8 cellular contexts compared by ENCODE assay signal in genomic region chr17:42019509-42020404, GRCh38. TPM values are rescaled to one million over a fixed set of nuclear protein-coding genes. Genes with fewer than 3 reads are reported as not detected.
DNase-seq lines count a peak whose midpoint lies in the region; ATAC-seq and TF ChIP-seq lines count a peak whose summit lies in the region.

Gene NKIRAS2, plus strand, starts transcription at chr17:42020090. Its CDS starts 1,488 bp downstream, at chr17:42021578.

- peak within 1 kb of the TSS; percentile 65 for H3K4ac ChIP-seq in IMR-90 (ENCODE audit: low read depth, low read length)

- peak within 1 kb of the TSS; percentile 71 for H3K14ac ChIP-seq in IMR-90 (replicated peaks; ENCODE audit: low read depth, low read length)

- H3K4me1 ChIP-seq in CD4-positive, alpha-beta memory T cell (ENCODE audit: insufficient read depth, low read length), result peaks cover 54% of the 10 kb centered on the region
- H3K4me1 ChIP-seq in IMR-90 (ENCODE audit: control insufficient read depth, insufficient read depth, low read length) (peaks cover 3% of the 10 kb centered on the region; the same call in 1 of the 2 replicates), OCI-LY3 (ENCODE audit: low read length) (peaks cover 43% of the 10 kb centered on the region)

- peak within 1 kb of the TSS; percentile 49 for H2BK5ac ChIP-seq in IMR-90 (ENCODE audit: low read depth, low read length, poor library complexity, severe bottlenecking)

- H4K8ac ChIP-seq in IMR-90 (ENCODE audit: low read depth in 2 of 2, low read length in 2 of 2), result peak within 1 kb of the TSS; percentile 88 to 90

- peak; percentile 88 for TF ChIP-seq CTCF in IMR-90 (conservative IDR thresholded peaks at IDR 0.05; ENCODE audit: low read depth, low read length)
- TF ChIP-seq CTCF in OCI-LY3 (IDR thresholded peaks at IDR 0.05; ENCODE audit: low read depth, low read length), result peak; percentile 72
- peak; percentile 77 for TF ChIP-seq CTCF in epithelial cell of esophagus (IDR thresholded peaks at IDR 0.05; ENCODE audit: insufficient read depth, low read depth, low read length, missing control alignments)

- H2BK20ac ChIP-seq in IMR-90 (ENCODE audit: low read depth, low read length), result no peak within 1 kb of the TSS

- peak within 1 kb of the TSS; percentile 79 for H4K5ac ChIP-seq in IMR-90 (ENCODE audit: low read depth, low read length)

- no peak within 1 kb of the TSS; the same call in 1 of the 2 replicates for H3K18ac ChIP-seq in IMR-90 (ENCODE audit: low read depth, low read length)

- H3K27me3 Mint-ChIP-seq in CD4-positive, alpha-beta memory T cell, result no peaks in the 10 kb centered on the region

- peak; percentile 90 to 96 (median 90) for DNase-seq in CD4-positive, alpha-beta memory T cell
- peak; percentile 85 for DNase-seq in IMR-90
- peak; percentile 88 for DNase-seq in activated T-cell treated with anti-CD3 and anti-CD28 coated beads for 1 hour (ENCODE audit: low read depth)
- peak; percentile 96 for DNase-seq in epithelial cell of esophagus (ENCODE audit: low read depth)
- peak; percentile 95 for DNase-seq in mucosa of gallbladder (ENCODE audit: low spot score)
- peak; percentile 93 for DNase-seq in stimulated activated CD8-positive, alpha-beta memory T cell treated with anti-CD3 and anti-CD28 coated beads, Interleukin-4, amount 100 ng/mL, for 24 hours (ENCODE audit: low read depth)

- H3K36me3 ChIP-seq in CD4-positive, alpha-beta memory T cell (ENCODE audit: insufficient read depth, low read length), result peaks cover 17% of the 10 kb centered on the region
- peaks cover 18% of the 10 kb centered on the region for H3K36me3 ChIP-seq in IMR-90 (ENCODE audit: control insufficient read depth, insufficient read depth, low read length)
- H3K36me3 ChIP-seq in OCI-LY3 (replicated peaks; ENCODE audit: low read depth, low read length), result peaks cover 27% of the 10 kb centered on the region

- peak within 1 kb of the TSS; percentile 87 for H3K56ac ChIP-seq in IMR-90 (ENCODE audit: extremely low read depth, insufficient read depth, low read length)

- H4K91ac ChIP-seq in IMR-90 (ENCODE audit: insufficient read depth, low read depth, low read length), result peak within 1 kb of the TSS; percentile 29

- peak within 1 kb of the TSS; percentile 83 for H3K9ac ChIP-seq in IMR-90 (ENCODE audit: low read depth, low read length)
- peak within 1 kb of the TSS; percentile 91 for H3K9ac ChIP-seq in OCI-LY3 (ENCODE audit: low read length)

- peak within 1 kb of the TSS; percentile 80 for H3K4me2 ChIP-seq in IMR-90 (ENCODE audit: low read depth, low read length)
- H3K4me2 ChIP-seq in OCI-LY3 (ENCODE audit: low read length), result peak within 1 kb of the TSS; percentile 94

- no peak for TF ChIP-seq RAD21 in IMR-90 (IDR thresholded peaks at IDR 0.05; ENCODE audit: low read length)

- H3K27ac Mint-ChIP-seq in CD4-positive, alpha-beta memory T cell, result peak within 1 kb of the TSS; percentile 79 to 93 (median 88)

- H3K23ac ChIP-seq in IMR-90 (ENCODE audit: low read depth, low read length), result peak within 1 kb of the TSS; percentile 67; the same call in 1 of the 2 replicates

- CTCF ChIA-PET in CD4-positive, alpha-beta memory T cell (lab: Charles Lee; ENCODE audit: partially characterized antibody), result interaction anchor here (0.8 to 5.7 kb wide), 16 partner anchors 9 to 155 kb away, joined by 3 to 58 read pairs (median 4); partner anchors contain the start of genes CNP, DHX58, KAT2A and ODAD4
- CTCF ChIA-PET in IMR-90 (lab: Yijun Ruan, JAX), result interaction anchor here (0.5 to 1.0 kb wide), 8 partner anchors 9 to 323 kb away, joined by 3 to 5 read pairs (median 3); no protein-coding TSS in a partner anchor

- 8% methylated on average over 15 of the region's 49 CpGs; no CpG with 5 or more reads in 1 of the 2 experiments for WGBS in IMR-90 (ENCODE audit: extremely low coverage in 2 of 2, insufficient read length in 1 of 2), 2 experiments

- intact Hi-C loops in CD4-positive, alpha-beta memory T cell (cut with micrococcal nuclease), result loop anchor here (1.0 to 5.0 kb wide), 2 partner anchors 136 to 1202 kb away; no protein-coding TSS in a partner anchor
- intact Hi-C loops in IMR-90 (cut with micrococcal nuclease), result no loop called here

- H4K20me1 ChIP-seq in IMR-90 (ENCODE audit: insufficient read depth, low read length), result peaks cover 8% of the 10 kb centered on the region; the same call in 1 of the 2 replicates
- H4K20me1 ChIP-seq in OCI-LY3 (ENCODE audit: insufficient read depth, low read length), result no peaks in the 10 kb centered on the region

- peaks cover 12 to 50% of the 10 kb centered on the region in 2 experiments for H3K79me1 ChIP-seq in IMR-90 (ENCODE audit: low read depth in 1 of 2, low read length in 2 of 2)

- no peaks in the 10 kb centered on the region for H3K9me3 Mint-ChIP-seq in CD4-positive, alpha-beta memory T cell

- peak within 1 kb of the TSS; percentile 44 to 79 for H3K4me3 ChIP-seq in CD4-positive, alpha-beta memory T cell (ENCODE audit: low read length in 2 of 2)
- H3K4me3 ChIP-seq in IMR-90 (ENCODE audit: insufficient read depth, low read depth, low read length) (peak within 1 kb of the TSS; percentile 87), OCI-LY3 (ENCODE audit: low read length) (peak within 1 kb of the TSS; percentile 95), epithelial cell of esophagus (ENCODE audit: low read length) (peak within 1 kb of the TSS; percentile 99)

- peak within 1 kb of the TSS; percentile 87 for H2AFZ ChIP-seq in IMR-90 (replicated peaks; ENCODE audit: low read length, poor library complexity)
- peak within 1 kb of the TSS; percentile 87 for H2AFZ ChIP-seq in OCI-LY3 (ENCODE audit: low read depth, low read length)

- H3K4me3 Mint-ChIP-seq in CD4-positive, alpha-beta memory T cell, result peak within 1 kb of the TSS; percentile 88 to 100 (median 96)

- H3K9me1 ChIP-seq in IMR-90 (ENCODE audit: insufficient read depth, low read length), result peaks cover 8% of the 10 kb centered on the region

- POLR2A ChIA-PET in CD4-positive, alpha-beta memory T cell (lab: Charles Lee; ENCODE audit: partially characterized antibody), result interaction anchor here (0.6 to 3.2 kb wide), 17 partner anchors 20 to 369 kb away, joined by 3 to 27 read pairs (median 4); partner anchors contain the start of genes ACLY, CNP, DHX58 and EIF1
- POLR2A ChIA-PET in IMR-90 (lab: Charles Lee; ENCODE audit: unreplicated experiment), result interaction anchor here (0.5 to 1.8 kb wide), 3 partner anchors 53 to 840 kb away, joined by 3 to 8 read pairs (median 3); partner anchors contain the start of gene CNP

- peak; percentile 50 for ATAC-seq in GM21381 (IDR thresholded peaks at IDR 0.05; ENCODE audit: unreplicated experiment)
- peak; percentile 83 for ATAC-seq in IMR-90 (ENCODE audit: low read depth)

- peak within 1 kb of the TSS; percentile 23 for H2BK120ac ChIP-seq in IMR-90 (ENCODE audit: low read depth, low read length)

- H3K9me3 ChIP-seq in CD4-positive, alpha-beta memory T cell (ENCODE audit: control insufficient read depth in 1 of 2, low read length in 2 of 2), result no peaks in the 10 kb centered on the region
- H3K9me3 ChIP-seq in IMR-90 (ENCODE audit: control insufficient read depth, insufficient read depth, low read length) (no peaks in the 10 kb centered on the region), OCI-LY3 (ENCODE audit: insufficient read depth, low read length) (no peaks in the 10 kb centered on the region)

- peak within 1 kb of the TSS; percentile 84 for H3K27ac ChIP-seq in CD4-positive, alpha-beta memory T cell (ENCODE audit: low read depth, low read length)
- H3K27ac ChIP-seq in IMR-90 (ENCODE audit: insufficient read depth, low read length) (peak within 1 kb of the TSS; percentile 72), OCI-LY3 (ENCODE audit: low read length) (peak within 1 kb of the TSS; percentile 52)

- no peak within 1 kb of the TSS; the same call in 2 of the 3 replicates for H2BK15ac ChIP-seq in IMR-90 (ENCODE audit: low read depth, low read length)

- in situ Hi-C loops in IMR-90 (cut with MboI; ENCODE audit: low sequenced_read_pairs), result no loop called here

- peak; percentile 60 for TF ChIP-seq POLR2A in IMR-90 (IDR thresholded peaks at IDR 0.05; ENCODE audit: low read depth, low read length)

- peaks cover 34 to 66% (median 50%) of the 10 kb centered on the region in 4 donors for H3K4me1 Mint-ChIP-seq in CD4-positive, alpha-beta memory T cell

- dilution Hi-C loops in IMR-90 (cut with HindIII; ENCODE audit: low sequenced_read_pairs, unreplicated experiment), result no loop called here

- H3K79me2 ChIP-seq in OCI-LY3 (ENCODE audit: low read length), result peaks cover 53% of the 10 kb centered on the region

- H2AK9ac ChIP-seq in IMR-90 (replicated peaks; ENCODE audit: low read depth, low read length, poor library complexity), result peak within 1 kb of the TSS; percentile 86

- no peak within 1 kb of the TSS for H2AK5ac ChIP-seq in IMR-90 (ENCODE audit: low read depth, low read length)

- no TSS peak for BruUV-seq in IMR-90 (replicated peaks; lab: Mats Ljungman, UMichigan)

- peaks cover 2 to 50% of the 10 kb centered on the region in 2 donors for H3K36me3 Mint-ChIP-seq in CD4-positive, alpha-beta memory T cell

- no peaks in the 10 kb centered on the region for H3K27me3 ChIP-seq in CD4-positive, alpha-beta memory T cell (ENCODE audit: insufficient read depth, low read length)
- H3K27me3 ChIP-seq in IMR-90 (ENCODE audit: control insufficient read depth, insufficient read depth, low read length), result no peaks in the 10 kb centered on the region
- H3K27me3 ChIP-seq in OCI-LY3 (ENCODE audit: low read depth, low read length), result no peaks in the 10 kb centered on the region

TF ChIP-seq in IMR-90, 13 proteins besides CTCF, POLR2A, EP300 and RAD21:
- TF ChIP-seq FOS (IDR thresholded peaks at IDR 0.05; ENCODE audit: low read depth, low read length), result no peak
- TF ChIP-seq MAZ (IDR thresholded peaks at IDR 0.05; ENCODE audit: borderline replicate concordance, low read depth, low read length), result peak; percentile 90
- 0 out of 2 replicates have a peak, but pooled peaks have one; percentile 33 for TF ChIP-seq MAFK (IDR thresholded peaks at IDR 0.05; ENCODE audit: low read depth, low read length)

RNA-seq across cellular contexts. Expression of gene NKIRAS2, which starts in this region (rescaled TPM):
- total RNA-seq in CD4-positive, alpha-beta memory T cell, result 10 to 100 TPM; 19.7 TPM
- polyA plus RNA-seq in CD4-positive, alpha-beta memory T cell, result 10 to 100 TPM; 22.0 to 28.8 TPM
- total RNA-seq in IMR-90 (2012; rRNA removed) (20.8 and 25.6 TPM in 2 replicates), mucosa of gallbladder (31.1 TPM)
- polyA plus RNA-seq in IMR-90 (2012; rRNA removed), result 51.8 and 55.1 TPM in 2 replicates
- polyA plus RNA-seq in IMR-90 (2012; cell fraction: cytosol; rRNA removed), result 41.4 and 62.6 TPM in 2 replicates
- polyA plus RNA-seq in IMR-90 (2012; cell fraction: nucleus; rRNA removed; ENCODE audit: low replicate concordance), result 48.8 and 49.1 TPM in 2 replicates

Comparison
In these comparisons a context has a peak if more than half of its experiments do, and no peak if none do; other contexts are left out.
1. Peak in every context shown above with its lines: DNase-seq, ATAC-seq, H3K4me3 ChIP-seq and H3K27ac ChIP-seq.